Comparison of ENCODE assay signal across 2 cellular contexts in genomic region chr6:28750926-28751458, GRCh38.
A peak's percentile ranks its signal among the peaks of the same experiment; 100 is the strongest.
TF ChIP-seq lines count a peak whose summit lies in the region.

No MANE protein-coding gene starts in this region.

TF ChIP-seq in HepG2, 621 proteins besides CTCF, POLR2A, EP300 and RAD21:
- no peak for TF ChIP-seq ATF5 (CRISPR knock-in tag; IDR thresholded peaks at IDR 0.05; ENCODE audit: low read depth)
- no peak for TF ChIP-seq GTF2F1 (IDR thresholded peaks at IDR 0.05; ENCODE audit: low read length)
- TF ChIP-seq MIXL1 (CRISPR knock-in tag; IDR thresholded peaks at IDR 0.05): no peak
- TF ChIP-seq PRDM10 (CRISPR knock-in tag; IDR thresholded peaks at IDR 0.05; ENCODE audit: low read depth): no peak
- no peak for TF ChIP-seq ZNF850 (CRISPR knock-in tag; conservative IDR thresholded peaks at IDR 0.05)

TF ChIP-seq in K562, 482 proteins besides CTCF, POLR2A, EP300 and RAD21 (continues in another document):
- 0 out of 2 replicates have a peak, but pooled peaks have one; percentile 6 for TF ChIP-seq PKNOX1 (IDR thresholded peaks at IDR 0.05)
- no peak for TF ChIP-seq CBX2 (IDR thresholded peaks at IDR 0.05; ENCODE audit: insufficient read depth, low read length, poor library complexity, severe bottlenecking)
- no peak for TF ChIP-seq ZNF184 (CRISPR knock-in tag; IDR thresholded peaks at IDR 0.05)
- TF ChIP-seq POLR2H (tag; IDR thresholded peaks at IDR 0.05; ENCODE audit: low read depth): peak; percentile 56; the same call in 1 of the 2 replicates
- 0 out of 4 replicates have a peak, but pooled peaks of 1 of the 2 experiments have one; percentile 15 for TF ChIP-seq CSDE1 (IDR thresholded peaks at IDR 0.05)
- TF ChIP-seq CHD1 (IDR thresholded peaks at IDR 0.05; ENCODE audit: low read length): peak; percentile 26
- no peak for TF ChIP-seq CREBBP (IDR thresholded peaks at IDR 0.05; ENCODE audit: low read depth, low read length)
- TF ChIP-seq ARID3A (IDR thresholded peaks at IDR 0.05; ENCODE audit: borderline replicate concordance, low read depth, low read length): 0 out of 2 replicates have a peak, but pooled peaks have one; percentile 4
- TF ChIP-seq REST (CRISPR knock-in tag; IDR thresholded peaks at IDR 0.05; ENCODE audit: low read depth): no peak
- TF ChIP-seq ATF2 (CRISPR knock-in tag; IDR thresholded peaks at IDR 0.05): no peak
- peak; percentile 87 for TF ChIP-seq SMARCA5 (IDR thresholded peaks at IDR 0.05)
- TF ChIP-seq ZNF174 (CRISPR knock-in tag; IDR thresholded peaks at IDR 0.05): 0 out of 2 replicates have a peak, but pooled peaks have one; percentile 5
- 0 out of 2 replicates have a peak, but pooled peaks have one; percentile 4 for TF ChIP-seq VEZF1 (CRISPR knock-in tag; IDR thresholded peaks at IDR 0.05)
- TF ChIP-seq FOXA3 (CRISPR knock-in tag; conservative IDR thresholded peaks at IDR 0.05 in 1 of 2, IDR thresholded peaks at IDR 0.05 in 1 of 2): peak in 1 of 2 experiments; percentile 37; a peak in 1 of 4 replicates
- 0 out of 2 replicates have a peak, but pooled peaks have one; percentile 9 for TF ChIP-seq CC2D1A (IDR thresholded peaks at IDR 0.05)
- TF ChIP-seq LARP7 (IDR thresholded peaks at IDR 0.05): peak; percentile 63; the same call in 1 of the 2 replicates
- no peak for TF ChIP-seq FOXO4 (CRISPR knock-in tag; IDR thresholded peaks at IDR 0.05)
- 0 out of 2 replicates have a peak, but pooled peaks have one; percentile 82 for TF ChIP-seq TRIM25 (IDR thresholded peaks at IDR 0.05; ENCODE audit: borderline replicate concordance)
- no peak for TF ChIP-seq HEY1 (CRISPR knock-in tag; IDR thresholded peaks at IDR 0.05; ENCODE audit: borderline replicate concordance)
- TF ChIP-seq ELF4 (CRISPR knock-in tag; IDR thresholded peaks at IDR 0.05): 0 out of 2 replicates have a peak, but pooled peaks have one; percentile 55
- no peak for TF ChIP-seq PHF8 (IDR thresholded peaks at IDR 0.05; ENCODE audit: borderline replicate concordance, low read length)
- no peak for TF ChIP-seq KLF10 (CRISPR knock-in tag; IDR thresholded peaks at IDR 0.05)
- TF ChIP-seq MNT (conservative IDR thresholded peaks at IDR 0.05): no peak
